20 cellular contexts compared by ENCODE assay signal in genomic region chr20:24989162-24989561, GRCh38. TPM values are rescaled to one million over a fixed set of nuclear protein-coding genes. Genes with fewer than 3 reads are reported as not detected.
DNase-seq lines count a peak whose midpoint lies in the region; ATAC-seq lines count a peak whose summit lies in the region.
"Had no signal": no experiment of that assay in that cellular context is flagged by ENCODE, and none has a peak within 500 bp of the region (broad histone marks: within the 10 kb centered on the region; RNA-seq: fewer than 3 reads in every experiment).

No MANE protein-coding gene starts in this region.

- ATAC-seq in T-cell (replicated peaks in 1 of 4): no peak
- no peak for ATAC-seq in stimulated activated effector memory CD8-positive, alpha-beta T cell treated with anti-CD3 and anti-CD28 coated beads, Interleukin-12 subunit alpha, Interleukin-12 subunit beta, amount 100 ng/mL, for 72 hours
- no peak for ATAC-seq in HG03469 (IDR thresholded peaks at IDR 0.05; ENCODE audit: unreplicated experiment)
- ATAC-seq: activated T-helper 17 cell treated with anti-CD3 and anti-CD28 coated beads, Interleukin-2, amount 50 U/mL, for 72 hours; esophagus mucosa; heart right ventricle had no signal

- H3K4me1 Mint-ChIP-seq in activated naive CD8-positive, alpha-beta T cell (ENCODE audit: low read depth): peaks cover 82% of the 10 kb centered on the region
- H3K4me1 Mint-ChIP-seq in activated naive CD8-positive, alpha-beta T cell treated with anti-CD3 and anti-CD28 coated beads for 36 hours: peaks cover 75% of the 10 kb centered on the region
- H3K4me1 Mint-ChIP-seq in T-cell (peaks cover 67 to 93% (median 93%) of the 10 kb centered on the region in 3 donors), immature natural killer cell (peaks cover 93 to 95% of the 10 kb centered on the region in 2 donors)
- peaks cover 77% of the 10 kb centered on the region for H3K4me1 Mint-ChIP-seq in stimulated activated effector memory CD8-positive, alpha-beta T cell treated with anti-CD3 and anti-CD28 coated beads, Interleukin-12 subunit alpha, Interleukin-12 subunit beta, amount 100 ng/mL, for 72 hours

- POLR2A ChIA-PET in T-cell (lab: Charles Lee): no interaction called here

- no peak for DNase-seq in activated naive CD8-positive, alpha-beta T cell treated with anti-CD3 and anti-CD28 coated beads for 36 hours
- no peak for DNase-seq in T-cell
- DNase-seq in immature natural killer cell: no peak
- no peak for DNase-seq in stimulated activated effector memory CD8-positive, alpha-beta T cell treated with anti-CD3 and anti-CD28 coated beads, Interleukin-12 subunit alpha, Interleukin-12 subunit beta, amount 100 ng/mL, for 72 hours (ENCODE audit: low spot score in 2 of 2)
- no peak for DNase-seq in NCI-H524 (lab: John Stamatoyannopoulos, UW)
- no peak for DNase-seq in COR-L47 (lab: John Stamatoyannopoulos, UW)
- DNase-seq: anterior cingulate cortex, DMS 273 treated with DMSO at 0.1 percent for 48 hours, heart right ventricle, kidney glomerular epithelial cell, NCI-H1436 treated with DMSO at 0.1 percent for 48 hours, NCI-H226, ovary had no signal

- CTCF ChIA-PET in T-cell (lab: Charles Lee): interaction anchor here in 1 of 2 donors (1.0 kb wide), 1 partner anchor 36 kb away, joined by 3 read pairs; no protein-coding TSS in a partner anchor

- peak overlapping the region; percentile 8 for H3K27ac Mint-ChIP-seq in activated naive CD8-positive, alpha-beta T cell
- H3K27ac Mint-ChIP-seq in activated naive CD8-positive, alpha-beta T cell treated with anti-CD3 and anti-CD28 coated beads for 36 hours: no peak overlapping the region
- H3K27ac Mint-ChIP-seq in T-cell (peak overlapping the region; percentile 34 to 53), immature natural killer cell (peak overlapping the region; percentile 95 to 100 (median 98))
- H3K27ac Mint-ChIP-seq in stimulated activated effector memory CD8-positive, alpha-beta T cell treated with anti-CD3 and anti-CD28 coated beads, Interleukin-12 subunit alpha, Interleukin-12 subunit beta, amount 100 ng/mL, for 72 hours: peak overlapping the region; percentile 69
- H3K27ac Mint-ChIP-seq: activated T-helper 17 cell treated with anti-CD3 and anti-CD28 coated beads, Interleukin-2, amount 50 U/mL, for 72 hours; stimulated activated naive CD8-positive, alpha-beta T cell treated with anti-CD3 and anti-CD28 coated beads, Interleukin-15, Interleukin-2, amounts not matched to agents 100 ng/mL and 50 ng/mL, for 24 hours had no signal

- no peaks in the 10 kb centered on the region for H3K9me3 Mint-ChIP-seq in activated naive CD8-positive, alpha-beta T cell (ENCODE audit: low read depth)
- H3K9me3 Mint-ChIP-seq in activated naive CD8-positive, alpha-beta T cell treated with anti-CD3 and anti-CD28 coated beads for 36 hours: peaks cover 3% of the 10 kb centered on the region
- H3K9me3 Mint-ChIP-seq in T-cell (no peaks in the 10 kb centered on the region), immature natural killer cell (no peaks in the 10 kb centered on the region)
- H3K9me3 Mint-ChIP-seq in stimulated activated effector memory CD8-positive, alpha-beta T cell treated with anti-CD3 and anti-CD28 coated beads, Interleukin-12 subunit alpha, Interleukin-12 subunit beta, amount 100 ng/mL, for 72 hours: no peaks in the 10 kb centered on the region
- H3K9me3 Mint-ChIP-seq: activated T-helper 17 cell treated with anti-CD3 and anti-CD28 coated beads, Interleukin-2, amount 50 U/mL, for 72 hours; stimulated activated naive CD8-positive, alpha-beta T cell treated with anti-CD3 and anti-CD28 coated beads, Interleukin-15, Interleukin-2, amounts not matched to agents 100 ng/mL and 50 ng/mL, for 24 hours had no signal

- H3K4me3 Mint-ChIP-seq in activated naive CD8-positive, alpha-beta T cell: no peak overlapping the region
- no peak overlapping the region for H3K4me3 Mint-ChIP-seq in activated naive CD8-positive, alpha-beta T cell treated with anti-CD3 and anti-CD28 coated beads for 36 hours
- H3K4me3 Mint-ChIP-seq in T-cell (no peak overlapping the region), immature natural killer cell (peak overlapping the region; percentile 91 to 100 (median 99))
- H3K4me3 Mint-ChIP-seq in stimulated activated effector memory CD8-positive, alpha-beta T cell treated with anti-CD3 and anti-CD28 coated beads, Interleukin-12 subunit alpha, Interleukin-12 subunit beta, amount 100 ng/mL, for 72 hours: peak overlapping the region; percentile 97

- H3K27me3 Mint-ChIP-seq in activated naive CD8-positive, alpha-beta T cell: no peaks in the 10 kb centered on the region
- H3K27me3 Mint-ChIP-seq in activated naive CD8-positive, alpha-beta T cell treated with anti-CD3 and anti-CD28 coated beads for 36 hours: no peaks in the 10 kb centered on the region
- H3K27me3 Mint-ChIP-seq in T-cell (no peaks in the 10 kb centered on the region), immature natural killer cell (ENCODE audit: low read depth in 3 of 3) (peaks cover 9 to 48% (median 34%) of the 10 kb centered on the region in 3 donors)
- H3K27me3 Mint-ChIP-seq: activated T-helper 17 cell treated with anti-CD3 and anti-CD28 coated beads, Interleukin-2, amount 50 U/mL, for 72 hours; stimulated activated naive CD8-positive, alpha-beta T cell treated with anti-CD3 and anti-CD28 coated beads, Interleukin-15, Interleukin-2, amounts not matched to agents 100 ng/mL and 50 ng/mL, for 24 hours had no signal

- peaks cover 7% of the 10 kb centered on the region for H3K36me3 Mint-ChIP-seq in activated naive CD8-positive, alpha-beta T cell
- H3K36me3 Mint-ChIP-seq in activated naive CD8-positive, alpha-beta T cell treated with anti-CD3 and anti-CD28 coated beads for 36 hours: peaks cover 38% of the 10 kb centered on the region
- H3K36me3 Mint-ChIP-seq in T-cell: peaks cover 20% of the 10 kb centered on the region
- peaks cover under 1 to 13% (median 4%) of the 10 kb centered on the region in 3 donors for H3K36me3 Mint-ChIP-seq in immature natural killer cell
- peaks cover 34% of the 10 kb centered on the region for H3K36me3 Mint-ChIP-seq in stimulated activated effector memory CD8-positive, alpha-beta T cell treated with anti-CD3 and anti-CD28 coated beads, Interleukin-12 subunit alpha, Interleukin-12 subunit beta, amount 100 ng/mL, for 72 hours

RNA-seq across cellular contexts. Expression of gene APMAP, which starts 3.4 kb away (rescaled TPM):
- total RNA-seq in activated naive CD8-positive, alpha-beta T cell treated with anti-CD3 and anti-CD28 coated beads for 36 hours: 10 to 100 TPM; 47.9 to 48.8 TPM
- 10 to 100 TPM; 32.2 to 53.0 (median 49.8) TPM for total RNA-seq in T-cell
- 1,000 to 10,000 TPM in 1 of 3 donors, 100 to 1,000 TPM in 2; 649 to 1,111 (median 667) TPM for polyA plus RNA-seq in immature natural killer cell

RNA-seq across cellular contexts. Expression of gene CST7, which starts 40.1 kb away (rescaled TPM):
- total RNA-seq in activated naive CD8-positive, alpha-beta T cell treated with anti-CD3 and anti-CD28 coated beads for 36 hours: 10 to 100 TPM; 41.5 to 44.7 TPM
- total RNA-seq in T-cell: 10 to 100 TPM; 22.8 to 92.0 (median 46.2) TPM
- polyA plus RNA-seq in immature natural killer cell: 1,000 to 10,000 TPM; 2,262 to 2,521 (median 2,438) TPM
- total RNA-seq: SJSA1, smooth muscle cell had no signal

Comparison
In these comparisons a context has a peak if more than half of its experiments do, and no peak if none do; other contexts are left out.
1. H3K4me3 Mint-ChIP-seq: peak in immature natural killer cell (5 of 5) and stimulated activated effector memory CD8-positive, alpha-beta T cell treated with anti-CD3 and anti-CD28 coated beads, Interleukin-12 subunit alpha, Interleukin-12 subunit beta, amount 100 ng/mL, for 72 hours (single experiment); none in activated naive CD8-positive, alpha-beta T cell (single experiment), activated naive CD8-positive, alpha-beta T cell treated with anti-CD3 and anti-CD28 coated beads for 36 hours (single experiment) and T-cell (0 of 3).